In genomic region chr1:30845237-30845636, GRCh38 we compare ENCODE assay signal across 2 cellular contexts.
TF ChIP-seq lines count a peak whose summit lies in the region.

No MANE protein-coding gene starts in this region.

TF ChIP-seq in IMR-90, 13 proteins besides CTCF, POLR2A, EP300 and RAD21:
- TF ChIP-seq NFE2L2 (IDR thresholded peaks at IDR 0.05; ENCODE audit: low read depth, low read length) (no peak), MXI1 (IDR thresholded peaks at IDR 0.05; ENCODE audit: borderline replicate concordance, low read depth, low read length) (no peak), USF2 (IDR thresholded peaks at IDR 0.05; ENCODE audit: low read depth, low read length) (no peak), ELK1 (IDR thresholded peaks at IDR 0.05; ENCODE audit: borderline replicate concordance, low read depth, low read length) (no peak), RCOR1 (IDR thresholded peaks at IDR 0.05; ENCODE audit: insufficient replicate concordance, low read length) (no peak), FOS (IDR thresholded peaks at IDR 0.05; ENCODE audit: low read depth, low read length) (no peak), CEBPB (IDR thresholded peaks at IDR 0.05; ENCODE audit: low read depth, low read length) (no peak), MAFK (IDR thresholded peaks at IDR 0.05; ENCODE audit: low read depth, low read length) (no peak), MAZ (IDR thresholded peaks at IDR 0.05; ENCODE audit: borderline replicate concordance, low read depth, low read length) (no peak), SMC3 (IDR thresholded peaks at IDR 0.05; ENCODE audit: low read depth, low read length) (no peak), CHD1 (IDR thresholded peaks at IDR 0.05; ENCODE audit: low read depth, low read length) (no peak), BHLHE40 (IDR thresholded peaks at IDR 0.05; ENCODE audit: low read depth, low read length) (no peak), RFX5 (IDR thresholded peaks at IDR 0.05; ENCODE audit: low read depth, low read length) (no peak)

TF ChIP-seq in H1, 55 proteins besides CTCF, POLR2A, EP300 and RAD21:
- TF ChIP-seq PHF8 (conservative IDR thresholded peaks at IDR 0.05; ENCODE audit: low read depth, low read length) (no peak), SAP30 (IDR thresholded peaks at IDR 0.05; ENCODE audit: insufficient read depth, insufficient replicate concordance, low read length) (no peak), EZH2 (IDR thresholded peaks at IDR 0.05; ENCODE audit: low read depth, low read length, severe bottlenecking) (no peak), HDAC6 (IDR thresholded peaks at IDR 0.05; ENCODE audit: low read depth, low read length) (no peak), SP4 (IDR thresholded peaks at IDR 0.05; ENCODE audit: low read length) (no peak), CBX5 (IDR thresholded peaks at IDR 0.05; ENCODE audit: low read depth, low read length) (no peak), YY1 (IDR thresholded peaks at IDR 0.05; ENCODE audit: low read depth, low read length) (no peak)
